In the genomic region with DNA sequence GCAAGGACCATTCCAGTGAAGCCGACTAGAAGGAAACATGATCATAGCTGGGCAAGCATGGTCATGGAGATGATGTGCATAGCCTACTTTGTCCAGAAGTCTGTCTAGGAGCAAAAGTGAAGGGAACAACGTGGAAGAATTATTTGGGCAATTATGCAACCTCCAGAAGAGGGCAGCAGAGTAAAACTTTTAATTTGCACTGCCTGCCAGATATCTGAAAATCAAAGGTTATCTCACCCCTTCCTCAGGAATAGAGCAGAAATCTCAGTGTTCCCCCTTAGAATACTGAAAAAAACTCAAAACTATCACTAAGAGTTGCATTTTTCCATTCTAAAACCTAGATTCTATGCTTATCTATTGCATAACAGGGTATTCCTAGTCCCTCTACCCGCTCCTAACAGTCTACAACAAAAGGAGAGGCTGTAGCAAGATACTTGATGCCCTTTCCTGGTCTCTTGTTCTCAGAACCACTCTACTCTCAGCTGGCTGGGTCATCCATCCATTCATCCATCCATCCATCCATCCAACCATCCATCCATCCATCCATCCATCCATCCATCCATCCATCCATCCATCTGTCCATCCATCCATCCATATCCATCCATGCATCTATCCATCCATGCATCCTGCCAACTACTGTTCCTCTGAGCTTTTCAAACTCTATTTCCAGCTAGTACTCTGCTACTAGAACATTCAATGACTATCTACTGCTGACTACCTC, we compare ENCODE assay signal across 9 cellular contexts.
DNase-seq lines count a peak whose midpoint lies in the region; ATAC-seq and TF ChIP-seq lines count a peak whose summit lies in the region.
"Had no signal": no experiment of that assay in that cellular context is flagged by ENCODE, and none has a peak within 500 bp of the region (broad histone marks: within the 10 kb centered on the region; RNA-seq: fewer than 3 reads in every experiment).

No MANE protein-coding gene starts in this region.

- peaks cover under 1% of the 10 kb centered on the region for H3K36me3 ChIP-seq in neutrophil

- ATAC-seq in HG02938 (IDR thresholded peaks at IDR 0.05; ENCODE audit: unreplicated experiment) (no peak), GM19397 (IDR thresholded peaks at IDR 0.05; ENCODE audit: unreplicated experiment) (no peak)

- H3K4me3 ChIP-seq in AG10803 (ENCODE audit: low read length) (no peak overlapping the region), NB4 (ENCODE audit: low read depth, low read length) (peak overlapping the region; percentile 12), neutrophil (ENCODE audit: low read depth in 1 of 2, low read length in 1 of 2) (no peak overlapping the region)

- no peaks in the 10 kb centered on the region for H3K9me3 ChIP-seq in neutrophil

- peak; percentile 40 for DNase-seq in AG10803 (ENCODE audit: low read depth)
- DNase-seq in ELF-1 (ENCODE audit: low read depth, low spot score): peak; percentile 61
- peak; percentile 64 for DNase-seq in NB4 (ENCODE audit: low read depth)
- peak; percentile 69 for DNase-seq in fibroblast of peridontal ligament (ENCODE audit: extremely low read depth)
- DNase-seq: right cardiac atrium had no signal

- H3K4me1 ChIP-seq in neutrophil (ENCODE audit: control insufficient read depth in 1 of 2, insufficient read depth in 1 of 2, low read depth in 1 of 2, low read length in 1 of 2): no peaks in the 10 kb centered on the region

- H3K27me3 ChIP-seq in neutrophil: no peaks in the 10 kb centered on the region

- H3K27ac ChIP-seq in VCaP (no peak overlapping the region), neutrophil (no peak overlapping the region)

- TF ChIP-seq CTCF in AG10803 (conservative IDR thresholded peaks at IDR 0.05; ENCODE audit: low read length) (peak; percentile 77), NB4 (IDR thresholded peaks at IDR 0.05; ENCODE audit: low read depth, low read length) (peak; percentile 58), VCaP (conservative IDR thresholded peaks at IDR 0.05) (peak; percentile 81), neutrophil (IDR thresholded peaks at IDR 0.05) (peak; percentile 58)

- no peak for TF ChIP-seq POLR2A in NB4 (IDR thresholded peaks at IDR 0.05; ENCODE audit: extremely low read depth, insufficient read length)
